1 cellular context compared by ENCODE assay signal in genomic region chr4:1772869-1773538, GRCh38.
TF ChIP-seq lines count a peak whose summit lies in the region.

No MANE protein-coding gene starts in this region.

TF ChIP-seq in GM12878, 131 proteins besides CTCF, POLR2A, EP300 and RAD21:
- TF ChIP-seq, protein P1, sequence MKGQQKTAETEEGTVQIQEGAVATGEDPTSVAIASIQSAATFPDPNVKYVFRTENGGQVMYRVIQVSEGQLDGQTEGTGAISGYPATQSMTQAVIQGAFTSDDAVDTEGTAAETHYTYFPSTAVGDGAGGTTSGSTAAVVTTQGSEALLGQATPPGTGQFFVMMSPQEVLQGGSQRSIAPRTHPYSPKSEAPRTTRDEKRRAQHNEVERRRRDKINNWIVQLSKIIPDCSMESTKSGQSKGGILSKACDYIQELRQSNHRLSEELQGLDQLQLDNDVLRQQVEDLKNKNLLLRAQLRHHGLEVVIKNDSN (IDR thresholded peaks at IDR 0.05; ENCODE audit: borderline replicate concordance, extremely low read length, insufficient read depth, low read depth, low read length) = no peak
- TF ChIP-seq BHLHE40 (IDR thresholded peaks at IDR 0.05; ENCODE audit: borderline replicate concordance in 1 of 2, low read depth in 2 of 2, low read length in 1 of 2) = peak in 1 of 2 experiments; percentile 16; a peak in 1 of 4 replicates
